Comparison of ENCODE assay signal across 26 cellular contexts in the genomic region with DNA sequence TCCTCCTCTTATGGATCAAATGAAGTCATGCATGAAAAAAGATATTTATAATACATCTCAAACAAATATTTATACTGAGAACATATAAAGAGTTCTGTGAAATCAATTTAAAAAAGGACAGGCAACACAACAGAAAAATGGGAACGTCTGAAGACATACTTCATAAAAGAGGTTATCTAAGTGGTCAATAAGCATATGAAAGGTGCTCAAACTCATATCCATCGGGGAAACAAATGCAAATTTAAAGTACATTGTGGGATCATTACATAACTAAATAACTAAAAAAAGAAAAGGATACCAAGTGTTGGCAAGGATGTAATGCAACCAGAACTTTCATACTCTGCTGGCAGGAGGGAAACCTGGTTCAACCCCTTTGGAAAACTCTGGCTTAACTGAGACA. TPM values are rescaled to one million over a fixed set of nuclear protein-coding genes. Genes with fewer than 3 reads are reported as not detected.
DNase-seq lines count a peak whose midpoint lies in the region; ATAC-seq and TF ChIP-seq lines count a peak whose summit lies in the region.
"Had no signal": no experiment of that assay in that cellular context is flagged by ENCODE, and none has a peak within 500 bp of the region (broad histone marks: within the 10 kb centered on the region; RNA-seq: fewer than 3 reads in every experiment).

No MANE protein-coding gene starts in this region.

- no peak overlapping the region for H2AFZ ChIP-seq in OCI-LY7 (ENCODE audit: low read length)
- H2AFZ ChIP-seq in hepatocyte, result no peak overlapping the region
- H2AFZ ChIP-seq in neuron (ENCODE audit: low read depth, low read length), result no peak overlapping the region
- H2AFZ ChIP-seq: GM23248 had no signal

- H3K4me1 ChIP-seq in Caco-2 (peaks cover 16% of the 10 kb centered on the region), OCI-LY7 (ENCODE audit: insufficient read depth, low read length, poor library complexity, severe bottlenecking) (peaks cover 25% of the 10 kb centered on the region), hepatocyte (ENCODE audit: insufficient read depth) (no peaks in the 10 kb centered on the region), neuron (ENCODE audit: insufficient read depth, low read length) (peaks cover 43% of the 10 kb centered on the region), upper lobe of left lung (peaks cover 55 to 74% (median 67%) of the 10 kb centered on the region in 4 donors)

- no peak for TF ChIP-seq EP300 in upper lobe of left lung (IDR thresholded peaks at IDR 0.05)

- POLR2A ChIA-PET in Caco-2 (lab: Charles Lee), result no interaction called here
- POLR2A ChIA-PET in OCI-LY7 (lab: Charles Lee), result interaction anchor here (0.7 kb wide), 1 partner anchor 13 kb away, joined by 5 read pairs; no protein-coding TSS in a partner anchor

- H3K4me2 ChIP-seq in OCI-LY7 (ENCODE audit: low read length) (0 out of 2 replicates have a peak overlapping the region, but pooled peaks have one; percentile 37), hepatocyte (no peak overlapping the region)

- no peaks in the 10 kb centered on the region for H3K9me3 Mint-ChIP-seq in Caco-2 (ENCODE audit: unreplicated experiment)
- H3K9me3 Mint-ChIP-seq: CD8-positive, alpha-beta T cell; T-helper 1 cell treated with Interleukin-12 subunit alpha and Interleukin-12 subunit beta and Interleukin-4 antibody, amounts not matched to agents 30 μg/mL and 1 μg/mL, for 36 hours had no signal

- WGBS in hepatocyte (ENCODE audit: low lambda C conversion rate, missing lambda C conversion rate), result 63% methylated on average over 2 of the region's 2 CpGs
- WGBS in upper lobe of left lung, 2 donors, result 61 to 68% methylated on average over 2 of the region's 2 CpGs

- H3K4me3 ChIP-seq in Caco-2 (ENCODE audit: low read depth, low read length), result no peak overlapping the region
- no peak overlapping the region for H3K4me3 ChIP-seq in OCI-LY7 (ENCODE audit: low read depth, low read length, poor library complexity, severe bottlenecking)
- H3K4me3 ChIP-seq in hepatocyte, result no peak overlapping the region
- H3K4me3 ChIP-seq in neuron (ENCODE audit: low read length), result peak overlapping the region; percentile 4
- no peak overlapping the region for H3K4me3 ChIP-seq in upper lobe of left lung
- H3K4me3 ChIP-seq: GM12878, GM23248 had no signal

- H3K36me3 ChIP-seq in Caco-2 (ENCODE audit: control insufficient read depth, insufficient read depth, low read length), result no peaks in the 10 kb centered on the region
- H3K36me3 ChIP-seq in OCI-LY7 (ENCODE audit: insufficient read depth, low read length), result no peaks in the 10 kb centered on the region
- H3K36me3 ChIP-seq in hepatocyte (replicated peaks; ENCODE audit: insufficient read depth, low read depth), result no peaks in the 10 kb centered on the region
- no peaks in the 10 kb centered on the region for H3K36me3 ChIP-seq in neuron (ENCODE audit: insufficient read depth, low read length)
- H3K36me3 ChIP-seq in upper lobe of left lung, result peaks cover 0 to 17% (median 11%) of the 10 kb centered on the region in 4 donors

- H3K9me2 ChIP-seq in OCI-LY7 (ENCODE audit: insufficient read depth, low read length), result no peaks in the 10 kb centered on the region
- no peaks in the 10 kb centered on the region for H3K9me2 ChIP-seq in hepatocyte (replicated peaks; ENCODE audit: insufficient read depth)

- H4K20me1 ChIP-seq in OCI-LY7 (ENCODE audit: insufficient read depth, low read length) (no peaks in the 10 kb centered on the region), hepatocyte (ENCODE audit: insufficient read depth, poor library complexity, severe bottlenecking) (no peaks in the 10 kb centered on the region)

- peaks cover 8% of the 10 kb centered on the region for H3K4me1 Mint-ChIP-seq in Caco-2 (ENCODE audit: low read depth, unreplicated experiment)

- H3K79me2 ChIP-seq in OCI-LY7 (ENCODE audit: insufficient read depth, low read depth, low read length), result peaks cover 9% of the 10 kb centered on the region; the same call in 1 of the 2 replicates
- peaks cover 12% of the 10 kb centered on the region for H3K79me2 ChIP-seq in hepatocyte

- CTCF ChIA-PET in Caco-2 (lab: Charles Lee), result no interaction called here
- CTCF ChIA-PET in OCI-LY7 (lab: Charles Lee; ENCODE audit: unreplicated experiment), result no interaction called here

- DNase-seq in Caco-2, result no peak
- DNase-seq in OCI-LY7 (ENCODE audit: low spot score), result no peak
- no peak for DNase-seq in hepatocyte (ENCODE audit: low spot score)
- DNase-seq in ecto neural progenitor cell (ENCODE audit: low spot score), result no peak
- no peak for DNase-seq in upper lobe of left lung
- DNase-seq: activated CD4-positive, alpha-beta T cell treated with anti-CD3 and anti-CD28 coated beads for 48 hours; activated CD8-positive, alpha-beta memory T cell treated with anti-CD3 and anti-CD28 coated beads, Interleukin-2, amount 50 U/mL, for 4 hours; activated effector memory CD4-positive, alpha-beta T cell treated with anti-CD3 and anti-CD28 coated beads, Interleukin-2, amount 50 U/mL, for 16 hours; CD8-positive, alpha-beta T cell; DMS79; GM23248; left colon; NCI-H2029; nucleus accumbens; right cardiac atrium; substantia nigra had no signal

- ATAC-seq in HG03457 (IDR thresholded peaks at IDR 0.05; ENCODE audit: unreplicated experiment) (no peak), upper lobe of left lung (ENCODE audit: low FRiP score in 2 of 2) (no peak), HG02588 (IDR thresholded peaks at IDR 0.05; ENCODE audit: unreplicated experiment) (no peak)
- ATAC-seq: CD8-positive, alpha-beta T cell; GM12878; left colon; right cardiac atrium had no signal

- H3K27ac Mint-ChIP-seq in Caco-2 (ENCODE audit: unreplicated experiment), result peak overlapping the region; percentile 88

- H3K27ac ChIP-seq in OCI-LY7 (ENCODE audit: low read depth, low read length, poor library complexity, severe bottlenecking) (no peak overlapping the region), hepatocyte (peak overlapping the region; percentile 32), upper lobe of left lung (no peak overlapping the region)
- H3K27ac ChIP-seq: GM23248, KMS-11 had no signal

- BruUV-seq in Caco-2 (replicated peaks; lab: Mats Ljungman, UMichigan), result TSS peak; percentile 58
- no TSS peak for BruUV-seq in OCI-LY7 (replicated peaks; lab: Mats Ljungman, UMichigan)

- no peak overlapping the region for H3K4me3 Mint-ChIP-seq in Caco-2 (ENCODE audit: unreplicated experiment)
- H3K4me3 Mint-ChIP-seq: CD8-positive, alpha-beta T cell; T-helper 1 cell treated with Interleukin-12 subunit alpha and Interleukin-12 subunit beta and Interleukin-4 antibody, amounts not matched to agents 30 μg/mL and 1 μg/mL, for 36 hours had no signal

- H3K27me3 ChIP-seq in Caco-2 (replicated peaks; ENCODE audit: control insufficient read depth, insufficient read depth, low read length), result no peaks in the 10 kb centered on the region
- no peaks in the 10 kb centered on the region for H3K27me3 ChIP-seq in hepatocyte
- H3K27me3 ChIP-seq in neuron (ENCODE audit: insufficient read depth, low read length), result no peaks in the 10 kb centered on the region
- H3K27me3 ChIP-seq in upper lobe of left lung, result no peaks in the 10 kb centered on the region

- TF ChIP-seq CTCF in Caco-2 (IDR thresholded peaks at IDR 0.05; ENCODE audit: insufficient read depth in 1 of 2, low read depth in 1 of 2, low read length in 1 of 2, severe bottlenecking in 1 of 2, unreplicated experiment in 1 of 2) (no peak), OCI-LY7 (conservative IDR thresholded peaks at IDR 0.05; ENCODE audit: low read length) (no peak), hepatocyte (IDR thresholded peaks at IDR 0.05; ENCODE audit: poor library complexity) (no peak), upper lobe of left lung (IDR thresholded peaks at IDR 0.05) (no peak)

- H3K9me3 ChIP-seq in Caco-2 (no peaks in the 10 kb centered on the region), OCI-LY7 (ENCODE audit: low read length) (no peaks in the 10 kb centered on the region), hepatocyte (ENCODE audit: low read depth) (no peaks in the 10 kb centered on the region), neuron (ENCODE audit: low read length) (no peaks in the 10 kb centered on the region), upper lobe of left lung (no peaks in the 10 kb centered on the region)

- no peaks in the 10 kb centered on the region for H3K36me3 Mint-ChIP-seq in Caco-2 (ENCODE audit: insufficient read depth, unreplicated experiment)

- H3K27me3 Mint-ChIP-seq in Caco-2 (ENCODE audit: insufficient read depth, unreplicated experiment), result no peaks in the 10 kb centered on the region

- intact Hi-C loops in Caco-2 (cut with micrococcal nuclease; ENCODE audit: unreplicated experiment), result loop anchor here (5.0 kb wide), 1 partner anchor 50 kb away; no protein-coding TSS in a partner anchor
- intact Hi-C loops in OCI-LY7 (cut with micrococcal nuclease; ENCODE audit: unreplicated experiment), result no loop called here

- TF ChIP-seq POLR2A in upper lobe of left lung (IDR thresholded peaks at IDR 0.05), result no peak

RNA-seq across cellular contexts. Expression of a gene that starts 22.3 kb away (rescaled TPM):
- total RNA-seq in Caco-2 (2022) (9.5 and 11.5 TPM in 2 replicates), OCI-LY7 (2022) (12.5 and 14.4 TPM in 2 replicates), hepatocyte (36.8 and 39.9 TPM in 2 replicates), upper lobe of left lung (100 to 1,000 TPM in 2 of 6 donors, 10 to 100 TPM in 4; 50.5 to 253 (median 95.8) TPM)
- total RNA-seq in OCI-LY7 (2014; rRNA removed; shearing (Covaris generic)), result 19.1 and 19.9 TPM in 2 replicates
- polyA plus RNA-seq in hepatocyte, result 31.0 and 35.3 TPM in 2 replicates

RNA-seq across cellular contexts. Expression of a gene that starts 50.2 kb away (rescaled TPM):
- total RNA-seq in Caco-2 (2022), result not detected in 2 replicates
- total RNA-seq in OCI-LY7 (2014; rRNA removed; shearing (Covaris generic)), result 0.21 and 0.35 TPM in 2 replicates
- total RNA-seq in OCI-LY7 (2022), result 0.61 TPM in 1 of 2 replicates, not detected in the other
- not detected in 2 replicates for total RNA-seq in hepatocyte
- 0.79 TPM in 1 of 2 replicates, not detected in the other for polyA plus RNA-seq in hepatocyte
- total RNA-seq in upper lobe of left lung, result under 1 TPM in 2 of 6 donors, not detected in 4; 0.26 to 0.81 TPM
- total RNA-seq: CD8-positive, alpha-beta T cell; epithelial cell of proximal tubule; GM23248; SK-MEL-5 had no signal
- polyA plus RNA-seq: GM23248 had no signal

RNA-seq across cellular contexts. Expression of a gene that starts 54.2 kb away (rescaled TPM):
- 0.68 TPM in 1 of 2 replicates, not detected in the other for total RNA-seq in Caco-2 (2022)
- 3.2 TPM in 1 of 2 replicates, not detected in the other for total RNA-seq in OCI-LY7 (2014; rRNA removed; shearing (Covaris generic))
- total RNA-seq in OCI-LY7 (2022), result 1.3 TPM in 1 of 2 replicates, not detected in the other
- not detected in 2 replicates for total RNA-seq in hepatocyte
- not detected in 2 replicates for polyA plus RNA-seq in hepatocyte
- total RNA-seq in upper lobe of left lung, result not detected
- total RNA-seq: CD8-positive, alpha-beta T cell; epithelial cell of proximal tubule; frontal cortex; GM23248; left colon; mucosa of gallbladder; right cardiac atrium had no signal
- polyA plus RNA-seq: GM23248, right cardiac atrium had no signal

RNA-seq across cellular contexts. Expression of a gene that starts 55.3 kb away (rescaled TPM):
- 27.4 and 27.7 TPM in 2 replicates for total RNA-seq in Caco-2 (2022)
- 39.6 and 45.2 TPM in 2 replicates for total RNA-seq in OCI-LY7 (2014; rRNA removed; shearing (Covaris generic))
- 52.3 and 54.5 TPM in 2 replicates for total RNA-seq in OCI-LY7 (2022)
- total RNA-seq in hepatocyte, result 16.1 and 19.6 TPM in 2 replicates
- polyA plus RNA-seq in hepatocyte, result 21.3 and 30.4 TPM in 2 replicates
- 10 to 100 TPM; 26.3 to 37.7 (median 32.6) TPM for total RNA-seq in upper lobe of left lung
